ENCODE assay signal across 17 cellular contexts in genomic region chr3:59262076-59262498, GRCh38.
DNase-seq lines count a peak whose midpoint lies in the region; ATAC-seq and TF ChIP-seq lines count a peak whose summit lies in the region.
"Had no signal": no experiment of that assay in that cellular context is flagged by ENCODE, and none has a peak within 500 bp of the region (broad histone marks: within the 10 kb centered on the region; RNA-seq: fewer than 3 reads in every experiment).

No MANE protein-coding gene starts in this region.

- no peaks in the 10 kb centered on the region for H3K36me3 Mint-ChIP-seq in activated naive CD4-positive, alpha-beta T cell treated with anti-CD3 and anti-CD28 coated beads, Interleukin-2, amount 50 U/mL, for 24 hours
- no peaks in the 10 kb centered on the region for H3K36me3 Mint-ChIP-seq in activated naive CD4-positive, alpha-beta T cell treated with anti-CD3 and anti-CD28 coated beads, Interleukin-2, amount 10 ng/mL, durations not matched to agents 7 days and 5 days
- peaks cover 0 to 5% of the 10 kb centered on the region in 2 donors for H3K36me3 Mint-ChIP-seq in stimulated activated naive B cell treated with anti-CD40 and anti-IgM and Interleukin-4, amounts not matched to agents 10 μg/mL and 1 μg/mL and 100 μg/mL, for 72 hours
- peaks cover 0 to 4% of the 10 kb centered on the region in 2 donors for H3K36me3 Mint-ChIP-seq in activated T-cell treated with anti-CD3 and anti-CD28 coated beads, Interleukin-2, amount 50 U/mL, for 72 hours (ENCODE audit: insufficient read depth in 2 of 2)

- TF ChIP-seq CTCF in coronary artery (IDR thresholded peaks at IDR 0.05), result no peak

- H3K27ac ChIP-seq in coronary artery, result no peak overlapping the region
- H3K27ac ChIP-seq: colonic mucosa, left ventricle myocardium inferior, PC-9, upper lobe of right lung had no signal

- no peak for DNase-seq in activated naive CD4-positive, alpha-beta T cell treated with anti-CD3 and anti-CD28 coated beads, Interleukin-2, amount 10 ng/mL, durations not matched to agents 7 days and 5 days
- no peak for DNase-seq in stimulated activated naive B cell treated with anti-CD40 and anti-IgM and Interleukin-4, amounts not matched to agents 10 μg/mL and 1 μg/mL and 100 μg/mL, for 72 hours
- DNase-seq in activated T-cell treated with anti-CD3 and anti-CD28 coated beads, Interleukin-2, amount 50 U/mL, for 72 hours, result no peak
- DNase-seq in coronary artery (ENCODE audit: low spot score) (no peak), putamen (ENCODE audit: low spot score) (no peak)
- DNase-seq: 8988T; activated naive CD4-positive, alpha-beta T cell treated with anti-CD3 and anti-CD28 coated beads for 36 hours; colonic mucosa; foreskin melanocyte; left ventricle myocardium inferior; MV-4-11; PC-9; posterior cingulate gyrus; upper lobe of right lung had no signal

- H3K4me3 Mint-ChIP-seq in activated naive CD4-positive, alpha-beta T cell treated with anti-CD3 and anti-CD28 coated beads, Interleukin-2, amount 50 U/mL, for 24 hours, result no peak overlapping the region
- no peak overlapping the region for H3K4me3 Mint-ChIP-seq in activated naive CD4-positive, alpha-beta T cell treated with anti-CD3 and anti-CD28 coated beads, Interleukin-2, amount 10 ng/mL, durations not matched to agents 7 days and 5 days
- peak overlapping the region in 1 of 2 donors; percentile 45 for H3K4me3 Mint-ChIP-seq in stimulated activated naive B cell treated with anti-CD40 and anti-IgM and Interleukin-4, amounts not matched to agents 10 μg/mL and 1 μg/mL and 100 μg/mL, for 72 hours
- H3K4me3 Mint-ChIP-seq in activated T-cell treated with anti-CD3 and anti-CD28 coated beads, Interleukin-2, amount 50 U/mL, for 72 hours, result no peak overlapping the region
- H3K4me3 Mint-ChIP-seq: activated naive CD4-positive, alpha-beta T cell treated with anti-CD3 and anti-CD28 coated beads for 36 hours had no signal

- CTCF ChIA-PET in activated naive CD4-positive, alpha-beta T cell treated with anti-CD3 and anti-CD28 coated beads, Interleukin-2, amount 10 ng/mL, durations not matched to agents 7 days and 5 days (lab: Charles Lee), result no interaction called here

- H3K4me1 Mint-ChIP-seq in activated naive CD4-positive, alpha-beta T cell treated with anti-CD3 and anti-CD28 coated beads, Interleukin-2, amount 50 U/mL, for 24 hours, result no peaks in the 10 kb centered on the region
- no peaks in the 10 kb centered on the region for H3K4me1 Mint-ChIP-seq in activated naive CD4-positive, alpha-beta T cell treated with anti-CD3 and anti-CD28 coated beads, Interleukin-2, amount 10 ng/mL, durations not matched to agents 7 days and 5 days
- peaks cover 13 to 18% of the 10 kb centered on the region in 2 donors for H3K4me1 Mint-ChIP-seq in stimulated activated naive B cell treated with anti-CD40 and anti-IgM and Interleukin-4, amounts not matched to agents 10 μg/mL and 1 μg/mL and 100 μg/mL, for 72 hours
- H3K4me1 Mint-ChIP-seq in activated T-cell treated with anti-CD3 and anti-CD28 coated beads, Interleukin-2, amount 50 U/mL, for 72 hours (ENCODE audit: low read depth), result peaks cover 8% of the 10 kb centered on the region

- no peak overlapping the region for H3K4me3 ChIP-seq in coronary artery
- H3K4me3 ChIP-seq: colonic mucosa, left ventricle myocardium inferior, PC-9, upper lobe of right lung had no signal

- peak overlapping the region; percentile 59 for H3K27ac Mint-ChIP-seq in activated naive CD4-positive, alpha-beta T cell treated with anti-CD3 and anti-CD28 coated beads, Interleukin-2, amount 50 U/mL, for 24 hours
- no peak overlapping the region for H3K27ac Mint-ChIP-seq in activated naive CD4-positive, alpha-beta T cell treated with anti-CD3 and anti-CD28 coated beads, Interleukin-2, amount 10 ng/mL, durations not matched to agents 7 days and 5 days
- no peak overlapping the region for H3K27ac Mint-ChIP-seq in stimulated activated naive B cell treated with anti-CD40 and anti-IgM and Interleukin-4, amounts not matched to agents 10 μg/mL and 1 μg/mL and 100 μg/mL, for 72 hours
- no peak overlapping the region for H3K27ac Mint-ChIP-seq in activated T-cell treated with anti-CD3 and anti-CD28 coated beads, Interleukin-2, amount 50 U/mL, for 72 hours
- H3K27ac Mint-ChIP-seq: activated naive CD4-positive, alpha-beta T cell treated with anti-CD3 and anti-CD28 coated beads for 36 hours had no signal

- peak; percentile 89 for ATAC-seq in GM21737 (IDR thresholded peaks at IDR 0.05; ENCODE audit: unreplicated experiment)
- peak; percentile 90 for ATAC-seq in HG03175 (IDR thresholded peaks at IDR 0.05; ENCODE audit: unreplicated experiment)
- peak; percentile 71 to 74 for ATAC-seq in stimulated activated naive B cell treated with anti-CD40 and anti-IgM and Interleukin-4, amounts not matched to agents 10 μg/mL and 1 μg/mL and 100 μg/mL, for 72 hours (replicated peaks)
- ATAC-seq in activated T-cell treated with anti-CD3 and anti-CD28 coated beads, Interleukin-2, amount 50 U/mL, for 72 hours (replicated peaks in 1 of 2), result no peak
- ATAC-seq: upper lobe of right lung had no signal

- H3K27me3 Mint-ChIP-seq in activated naive CD4-positive, alpha-beta T cell treated with anti-CD3 and anti-CD28 coated beads, Interleukin-2, amount 50 U/mL, for 24 hours, result no peaks in the 10 kb centered on the region
- no peaks in the 10 kb centered on the region for H3K27me3 Mint-ChIP-seq in activated naive CD4-positive, alpha-beta T cell treated with anti-CD3 and anti-CD28 coated beads, Interleukin-2, amount 10 ng/mL, durations not matched to agents 7 days and 5 days
- no peaks in the 10 kb centered on the region for H3K27me3 Mint-ChIP-seq in stimulated activated naive B cell treated with anti-CD40 and anti-IgM and Interleukin-4, amounts not matched to agents 10 μg/mL and 1 μg/mL and 100 μg/mL, for 72 hours
- no peaks in the 10 kb centered on the region for H3K27me3 Mint-ChIP-seq in activated T-cell treated with anti-CD3 and anti-CD28 coated beads, Interleukin-2, amount 50 U/mL, for 72 hours (ENCODE audit: low read depth)

- H3K9me3 Mint-ChIP-seq in activated naive CD4-positive, alpha-beta T cell treated with anti-CD3 and anti-CD28 coated beads, Interleukin-2, amount 50 U/mL, for 24 hours, result peaks cover 10% of the 10 kb centered on the region
- H3K9me3 Mint-ChIP-seq in activated naive CD4-positive, alpha-beta T cell treated with anti-CD3 and anti-CD28 coated beads, Interleukin-2, amount 10 ng/mL, durations not matched to agents 7 days and 5 days, result peaks cover 4% of the 10 kb centered on the region
- H3K9me3 Mint-ChIP-seq in stimulated activated naive B cell treated with anti-CD40 and anti-IgM and Interleukin-4, amounts not matched to agents 10 μg/mL and 1 μg/mL and 100 μg/mL, for 72 hours, result peaks cover 1 to 7% of the 10 kb centered on the region in 2 donors
- peaks cover 5 to 6% of the 10 kb centered on the region in 2 donors for H3K9me3 Mint-ChIP-seq in activated T-cell treated with anti-CD3 and anti-CD28 coated beads, Interleukin-2, amount 50 U/mL, for 72 hours

Comparison
In these comparisons a context has a peak if more than half of its experiments do, and no peak if none do; other contexts are left out.
1. ATAC-seq: peak in GM21737 (single experiment), HG03175 (single experiment) and stimulated activated naive B cell treated with anti-CD40 and anti-IgM and Interleukin-4, amounts not matched to agents 10 μg/mL and 1 μg/mL and 100 μg/mL, for 72 hours (2 of 2); none in activated T-cell treated with anti-CD3 and anti-CD28 coated beads, Interleukin-2, amount 50 U/mL, for 72 hours (0 of 2).